9 cellular contexts compared by ENCODE assay signal in the genomic region with DNA sequence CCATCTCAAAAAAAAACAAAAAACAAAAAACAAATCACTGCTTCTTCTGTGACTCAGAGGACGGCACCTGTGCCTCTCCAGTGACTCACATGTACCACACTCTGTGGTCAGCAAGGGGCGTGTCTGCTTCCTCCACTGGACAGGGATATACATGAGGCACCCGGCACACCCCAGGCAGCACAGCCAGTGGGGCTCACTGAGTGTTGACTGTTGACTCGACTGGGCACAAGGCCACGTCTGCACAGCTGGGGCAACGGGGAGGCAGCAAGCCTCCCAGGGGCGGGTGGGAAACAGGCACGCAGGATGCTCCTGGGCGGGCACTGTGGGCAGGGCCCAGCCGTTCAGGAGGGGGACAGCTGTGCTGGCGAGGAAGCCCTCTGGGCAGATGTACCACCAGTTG.
DNase-seq lines count a peak whose midpoint lies in the region; ATAC-seq and TF ChIP-seq lines count a peak whose summit lies in the region.
"Had no signal": no experiment of that assay in that cellular context is flagged by ENCODE, and none has a peak within 500 bp of the region (broad histone marks: within the 10 kb centered on the region; RNA-seq: fewer than 3 reads in every experiment).

No MANE protein-coding gene starts in this region.

- WGBS in body of pancreas, 2 donors: 63 to 78% methylated on average over 6 to 11 of the region's 11 CpGs

- no peak overlapping the region for H2AFZ ChIP-seq in neural progenitor cell (replicated peaks)

- H3K27me3 Mint-ChIP-seq in neural progenitor cell (ENCODE audit: insufficient read depth, low read depth): peaks cover 5% of the 10 kb centered on the region
- H3K27me3 Mint-ChIP-seq: naive B cell had no signal

- no peaks in the 10 kb centered on the region for H3K36me3 ChIP-seq in body of pancreas (replicated peaks in 1 of 2; ENCODE audit: insufficient read depth in 1 of 2, low read depth in 2 of 2)
- H3K36me3 ChIP-seq in neural progenitor cell: no peaks in the 10 kb centered on the region

- peaks cover 30% of the 10 kb centered on the region for H3K36me3 Mint-ChIP-seq in neural progenitor cell

- H3K9me3 ChIP-seq in body of pancreas (no peaks in the 10 kb centered on the region), neural progenitor cell (ENCODE audit: low read depth) (no peaks in the 10 kb centered on the region)

- H3K4me1 Mint-ChIP-seq in neural progenitor cell: peaks cover 14% of the 10 kb centered on the region

- DNase-seq in CD1c-positive myeloid dendritic cell (ENCODE audit: extremely low spot score) (peak; percentile 59), NCI-H226 (peak; percentile 95), body of pancreas (peak in 3 of 4 donors; percentile 48 to 61 (median 50)), mucosa of gallbladder (ENCODE audit: low spot score) (peak; percentile 69), neural progenitor cell (ENCODE audit: low spot score) (no peak), mesenteric fat pad (ENCODE audit: low spot score) (no peak)
- DNase-seq: naive B cell had no signal

- no peak overlapping the region for H3K27ac Mint-ChIP-seq in neural progenitor cell

- no peaks in the 10 kb centered on the region for H3K79me2 ChIP-seq in neural progenitor cell (ENCODE audit: low read depth)

- H3K27ac ChIP-seq in body of pancreas (no peak overlapping the region), neural progenitor cell (no peak overlapping the region)

- ATAC-seq in body of pancreas (peak; percentile 34), GM21717 (IDR thresholded peaks at IDR 0.05; ENCODE audit: unreplicated experiment) (no peak), GM21619 (IDR thresholded peaks at IDR 0.05; ENCODE audit: unreplicated experiment) (no peak)

- no peak for TF ChIP-seq CTCF in body of pancreas (IDR thresholded peaks at IDR 0.05)
- no peak for TF ChIP-seq CTCF in neural progenitor cell (IDR thresholded peaks at IDR 0.05)

- TF ChIP-seq POLR2A in body of pancreas (IDR thresholded peaks at IDR 0.05): no peak

- H3K4me3 ChIP-seq in body of pancreas (no peak overlapping the region), neural progenitor cell (no peak overlapping the region)

- H3K4me2 ChIP-seq in neural progenitor cell: no peak overlapping the region

- H3K27me3 ChIP-seq in body of pancreas (no peaks in the 10 kb centered on the region), neural progenitor cell (no peaks in the 10 kb centered on the region)

- intact Hi-C loops in body of pancreas (cut with DNase I): no loop called here

- H3F3A ChIP-seq in neural progenitor cell (ENCODE audit: low read depth): peaks cover 7% of the 10 kb centered on the region

- H3K9me3 Mint-ChIP-seq in neural progenitor cell: peaks cover 2% of the 10 kb centered on the region

- no peak overlapping the region for H3K4me3 Mint-ChIP-seq in neural progenitor cell
- H3K4me3 Mint-ChIP-seq: naive B cell had no signal

- H3K4me1 ChIP-seq in body of pancreas: peaks cover under 1% of the 10 kb centered on the region
- no peaks in the 10 kb centered on the region for H3K4me1 ChIP-seq in neural progenitor cell

- no peak overlapping the region for H3K9ac ChIP-seq in neural progenitor cell

- H4K20me1 ChIP-seq in neural progenitor cell (ENCODE audit: low read depth): peaks cover 4% of the 10 kb centered on the region

Comparison
In these comparisons a context has a peak if more than half of its experiments do, and no peak if none do; other contexts are left out.
1. DNase-seq: peak in CD1c-positive myeloid dendritic cell (single experiment), NCI-H226 (single experiment), body of pancreas (3 of 4) and mucosa of gallbladder (single experiment); none in neural progenitor cell (single experiment) and mesenteric fat pad (single experiment).